In the genomic region with DNA sequence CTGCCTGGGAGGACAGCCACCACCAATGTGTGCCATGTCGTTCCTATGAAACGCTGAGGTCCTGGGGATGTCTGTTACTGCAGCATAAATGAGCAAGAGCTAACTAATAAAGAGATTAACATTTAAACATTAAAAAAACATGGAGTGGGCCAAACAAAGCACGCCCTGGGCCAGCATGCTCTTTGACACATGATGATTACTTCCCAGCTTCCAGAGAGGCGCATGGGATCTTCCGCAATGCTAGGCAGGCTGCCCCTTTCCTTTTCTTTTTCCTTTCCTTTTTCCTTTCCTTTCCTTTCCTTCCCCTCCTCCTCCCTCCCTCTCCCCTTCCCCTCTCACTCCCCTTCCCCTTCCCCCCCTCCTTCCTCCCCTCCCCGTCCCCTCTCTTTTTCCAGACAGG, we compare ENCODE assay signal across 8 cellular contexts.
"Had no signal": no experiment of that assay in that cellular context is flagged by ENCODE, and none has a peak within 500 bp of the region (broad histone marks: within the 10 kb centered on the region; RNA-seq: fewer than 3 reads in every experiment).

No MANE protein-coding gene starts in this region.

- H3K36me3 ChIP-seq: HAP-1 had no signal

- H3K9me3 Mint-ChIP-seq: IgD-negative memory B cell had no signal

- H2AFZ ChIP-seq: GM23248 had no signal

- H3K27ac ChIP-seq: GM23248, HL-60 had no signal

- DNase-seq: GM23248, GOT3, H7, HFFc6 had no signal

- H3K4me3 ChIP-seq: GM23248, HAP-1 had no signal

- H3K9me3 ChIP-seq: HAP-1 had no signal

- ATAC-seq: HCT116 had no signal

- H3K36me3 Mint-ChIP-seq: IgD-negative memory B cell had no signal

- H3K27ac Mint-ChIP-seq: HFFc6, IgD-negative memory B cell had no signal

- H3K9ac ChIP-seq: GM23248 had no signal

- H3K4me1 ChIP-seq: HAP-1 had no signal

- H3K4me3 Mint-ChIP-seq: HFFc6, IgD-negative memory B cell had no signal
